1 cellular context compared by ENCODE assay signal in genomic region chr12:4535871-4536270, GRCh38.
A peak's percentile ranks its signal among the peaks of the same experiment; 100 is the strongest.
TF ChIP-seq lines count a peak whose summit lies in the region.

No MANE protein-coding gene starts in this region.

TF ChIP-seq in GM12878, 131 proteins besides CTCF, POLR2A, EP300 and RAD21:
- TF ChIP-seq, protein P1, sequence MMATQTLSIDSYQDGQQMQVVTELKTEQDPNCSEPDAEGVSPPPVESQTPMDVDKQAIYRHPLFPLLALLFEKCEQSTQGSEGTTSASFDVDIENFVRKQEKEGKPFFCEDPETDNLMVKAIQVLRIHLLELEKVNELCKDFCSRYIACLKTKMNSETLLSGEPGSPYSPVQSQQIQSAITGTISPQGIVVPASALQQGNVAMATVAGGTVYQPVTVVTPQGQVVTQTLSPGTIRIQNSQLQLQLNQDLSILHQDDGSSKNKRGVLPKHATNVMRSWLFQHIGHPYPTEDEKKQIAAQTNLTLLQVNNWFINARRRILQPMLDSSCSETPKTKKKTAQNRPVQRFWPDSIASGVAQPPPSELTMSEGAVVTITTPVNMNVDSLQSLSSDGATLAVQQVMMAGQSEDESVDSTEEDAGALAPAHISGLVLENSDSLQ (IDR thresholded peaks at IDR 0.05) = peak; percentile 70
- no peak for TF ChIP-seq IKZF2 (IDR thresholded peaks at IDR 0.05)
